Comparison of ENCODE assay signal across 9 cellular contexts in the genomic region with DNA sequence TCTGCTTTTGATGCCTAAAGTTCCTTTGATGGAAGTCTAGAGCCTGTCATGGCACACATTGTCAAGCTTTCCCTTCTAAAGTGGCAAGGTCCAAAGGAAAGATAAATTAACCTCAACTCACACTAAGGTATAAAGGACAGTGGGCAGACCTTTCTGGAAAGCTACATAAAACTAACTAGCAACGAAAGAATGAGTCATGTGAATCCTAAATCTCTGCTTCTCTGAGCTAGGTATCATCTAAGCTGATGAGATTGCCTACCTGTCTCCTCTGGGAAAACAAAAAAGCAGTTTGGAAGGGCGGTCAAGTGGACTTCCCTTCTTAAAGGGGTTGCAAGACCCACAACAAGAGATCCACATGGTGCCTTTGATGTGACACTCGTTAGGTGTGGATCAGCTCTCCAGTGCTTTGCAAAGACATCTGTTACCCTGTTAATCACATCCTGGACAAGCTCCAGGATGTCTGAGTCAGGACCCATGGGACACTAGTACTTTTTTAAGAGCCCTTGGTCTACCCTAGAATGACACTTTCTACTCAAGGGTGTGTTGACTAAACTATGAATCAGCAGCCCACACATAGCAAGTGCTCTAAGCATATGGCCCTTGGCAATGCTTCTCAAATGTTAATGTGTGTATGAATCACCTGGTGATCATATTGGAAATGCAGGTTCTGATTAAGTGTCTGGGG.
DNase-seq lines count a peak whose midpoint lies in the region; ATAC-seq and TF ChIP-seq lines count a peak whose summit lies in the region.
"Had no signal": no experiment of that assay in that cellular context is flagged by ENCODE, and none has a peak within 500 bp of the region (broad histone marks: within the 10 kb centered on the region; RNA-seq: fewer than 3 reads in every experiment).

No MANE protein-coding gene starts in this region.

- H2BK20ac ChIP-seq in H9 (ENCODE audit: low read depth, low read length, poor library complexity, severe bottlenecking), result no peak overlapping the region

- no peak for TF ChIP-seq CTCF in H9 (conservative IDR thresholded peaks at IDR 0.05)

- no peak overlapping the region for H2AK5ac ChIP-seq in H9 (ENCODE audit: insufficient read length, low read length)

- no peak overlapping the region for H3T11ph ChIP-seq in H9 (ENCODE audit: low read length)

- no peaks in the 10 kb centered on the region for H3K36me3 Mint-ChIP-seq in H9 (ENCODE audit: insufficient read depth in 1 of 3, low read depth in 3 of 3)

- H3K23me2 ChIP-seq in H9 (ENCODE audit: insufficient read length, low read depth, low read length, poor library complexity, severe bottlenecking), result no peaks in the 10 kb centered on the region

- H3K18ac ChIP-seq in H9 (ENCODE audit: insufficient read length, low read depth, low read length), result no peak overlapping the region

- H3K9me3 Mint-ChIP-seq in H9, result no peaks in the 10 kb centered on the region; a peak in 1 of 5 replicates

- H3K27me3 ChIP-seq in H9 (ENCODE audit: insufficient read depth, low read length), result no peaks in the 10 kb centered on the region

- DNase-seq in ACHN (peak; percentile 95), NCI-H2029 treated with DMSO at 0.1 percent for 48 hours (lab: John Stamatoyannopoulos, UW) (peak; percentile 56), fibroblast of gingiva (ENCODE audit: low read depth) (peak; percentile 13), NCI-H1930 (lab: John Stamatoyannopoulos, UW) (no peak), mesenteric fat pad (ENCODE audit: low spot score) (no peak), H9 (no peak)

- H3K27ac ChIP-seq in H9 (ENCODE audit: insufficient read length, low read depth, low read length), result no peak overlapping the region
- H3K27ac ChIP-seq: skin epidermis had no signal

- H2AFZ ChIP-seq in H9 (ENCODE audit: low read length), result no peak overlapping the region

- H3K4me3 Mint-ChIP-seq in H9, result no peak overlapping the region

- no peaks in the 10 kb centered on the region for H3K4me1 ChIP-seq in H9 (ENCODE audit: insufficient read depth, low read length)

- no peak overlapping the region for H3K9ac ChIP-seq in H9 (ENCODE audit: extremely low read depth, insufficient read length, low read length)

- WGBS in H9 (ENCODE audit: extremely low coverage, insufficient read length, low lambda C conversion rate), result no CpG with 5 or more reads among the region's 3 CpGs

- ATAC-seq in GM19025 (IDR thresholded peaks at IDR 0.05; ENCODE audit: low read depth, unreplicated experiment) (peak; percentile 30), HG02852 (IDR thresholded peaks at IDR 0.05; ENCODE audit: unreplicated experiment) (no peak)

- no peak overlapping the region for H4K91ac ChIP-seq in H9 (ENCODE audit: insufficient read length, low read depth, low read length)

- in situ Hi-C loops in ACHN (cut with HindIII; ENCODE audit: low pct_ligation_motif_present, low pct_unique_long_range_greater_than_20kb, low sequenced_read_pairs), result no loop called here

- H2BK15ac ChIP-seq in H9 (ENCODE audit: low read depth, low read length), result no peak overlapping the region

- peaks cover 6% of the 10 kb centered on the region; the same call in 1 of the 2 replicates for H3K27me3 Mint-ChIP-seq in H9 (ENCODE audit: low read depth)

- H4K8ac ChIP-seq in H9 (replicated peaks; ENCODE audit: insufficient read length, low read depth, low read length), result no peak overlapping the region

- no peaks in the 10 kb centered on the region for H4K20me1 ChIP-seq in H9 (ENCODE audit: control insufficient read depth, insufficient read depth, insufficient read length)

- no peaks in the 10 kb centered on the region for H3K9me3 ChIP-seq in H9 (ENCODE audit: control insufficient read depth, low read depth, low read length)

- H3K79me2 ChIP-seq in H9 (ENCODE audit: insufficient read depth, low read length), result no peaks in the 10 kb centered on the region

- H2BK5ac ChIP-seq in H9 (ENCODE audit: insufficient read length, low read length), result no peak overlapping the region

- no peak overlapping the region for H3K4me2 ChIP-seq in H9 (ENCODE audit: insufficient read depth, insufficient read length, low read length)

- H2BK120ac ChIP-seq in H9 (ENCODE audit: low read depth, low read length, poor library complexity, severe bottlenecking), result no peak overlapping the region

- no peak overlapping the region for H3K27ac Mint-ChIP-seq in H9

- H3K14ac ChIP-seq in H9 (ENCODE audit: insufficient read depth, low read length), result no peak overlapping the region

- no peak overlapping the region for H4K5ac ChIP-seq in H9 (ENCODE audit: insufficient read length, low read depth, low read length)

- no peaks in the 10 kb centered on the region for H3K4me1 Mint-ChIP-seq in H9

- no peak overlapping the region for H3K4ac ChIP-seq in H9 (ENCODE audit: low read depth, low read length)

- H3K56ac ChIP-seq in H9 (ENCODE audit: insufficient read length, low read depth, low read length), result no peak overlapping the region

- no peak overlapping the region for H3K23ac ChIP-seq in H9 (ENCODE audit: insufficient read length, low read depth, low read length)

- H3K79me1 ChIP-seq in H9 (ENCODE audit: insufficient read depth, low read depth, low read length, poor library complexity, severe bottlenecking), result no peaks in the 10 kb centered on the region

- no peak overlapping the region for H2BK12ac ChIP-seq in H9 (ENCODE audit: insufficient read length, low read depth, low read length)

Comparison
In these comparisons a context has a peak if more than half of its experiments do, and no peak if none do; other contexts are left out.
1. DNase-seq: peak in ACHN (single experiment), NCI-H2029 treated with DMSO at 0.1 percent for 48 hours (single experiment) and fibroblast of gingiva (single experiment); none in NCI-H1930 (0 of 2), mesenteric fat pad (single experiment) and H9 (single experiment).